1 cellular context compared by ENCODE assay signal in the genomic region with DNA sequence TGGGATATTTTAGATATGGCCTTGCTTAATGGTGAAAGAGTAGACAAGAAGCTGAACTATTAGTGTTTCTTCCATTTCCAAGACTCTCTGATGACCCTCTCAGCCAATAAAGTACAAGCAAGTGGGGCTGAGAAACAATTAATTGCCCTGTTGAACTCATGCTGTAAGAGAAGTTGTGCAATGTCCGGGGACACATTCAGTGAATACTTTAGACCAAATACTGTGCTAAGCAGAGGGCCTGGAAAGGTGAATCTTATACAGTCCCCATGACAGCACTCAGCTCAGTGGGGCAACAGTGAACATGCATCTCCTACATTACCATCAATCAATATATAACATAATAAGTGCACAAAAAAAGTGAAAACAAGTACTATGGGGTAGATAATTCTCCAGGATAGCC.
TF ChIP-seq lines count a peak whose summit lies in the region.

No MANE protein-coding gene starts in this region.

TF ChIP-seq in HepG2, 621 proteins besides CTCF, POLR2A, EP300 and RAD21 (continued from another document):
- TF ChIP-seq, protein P1, sequence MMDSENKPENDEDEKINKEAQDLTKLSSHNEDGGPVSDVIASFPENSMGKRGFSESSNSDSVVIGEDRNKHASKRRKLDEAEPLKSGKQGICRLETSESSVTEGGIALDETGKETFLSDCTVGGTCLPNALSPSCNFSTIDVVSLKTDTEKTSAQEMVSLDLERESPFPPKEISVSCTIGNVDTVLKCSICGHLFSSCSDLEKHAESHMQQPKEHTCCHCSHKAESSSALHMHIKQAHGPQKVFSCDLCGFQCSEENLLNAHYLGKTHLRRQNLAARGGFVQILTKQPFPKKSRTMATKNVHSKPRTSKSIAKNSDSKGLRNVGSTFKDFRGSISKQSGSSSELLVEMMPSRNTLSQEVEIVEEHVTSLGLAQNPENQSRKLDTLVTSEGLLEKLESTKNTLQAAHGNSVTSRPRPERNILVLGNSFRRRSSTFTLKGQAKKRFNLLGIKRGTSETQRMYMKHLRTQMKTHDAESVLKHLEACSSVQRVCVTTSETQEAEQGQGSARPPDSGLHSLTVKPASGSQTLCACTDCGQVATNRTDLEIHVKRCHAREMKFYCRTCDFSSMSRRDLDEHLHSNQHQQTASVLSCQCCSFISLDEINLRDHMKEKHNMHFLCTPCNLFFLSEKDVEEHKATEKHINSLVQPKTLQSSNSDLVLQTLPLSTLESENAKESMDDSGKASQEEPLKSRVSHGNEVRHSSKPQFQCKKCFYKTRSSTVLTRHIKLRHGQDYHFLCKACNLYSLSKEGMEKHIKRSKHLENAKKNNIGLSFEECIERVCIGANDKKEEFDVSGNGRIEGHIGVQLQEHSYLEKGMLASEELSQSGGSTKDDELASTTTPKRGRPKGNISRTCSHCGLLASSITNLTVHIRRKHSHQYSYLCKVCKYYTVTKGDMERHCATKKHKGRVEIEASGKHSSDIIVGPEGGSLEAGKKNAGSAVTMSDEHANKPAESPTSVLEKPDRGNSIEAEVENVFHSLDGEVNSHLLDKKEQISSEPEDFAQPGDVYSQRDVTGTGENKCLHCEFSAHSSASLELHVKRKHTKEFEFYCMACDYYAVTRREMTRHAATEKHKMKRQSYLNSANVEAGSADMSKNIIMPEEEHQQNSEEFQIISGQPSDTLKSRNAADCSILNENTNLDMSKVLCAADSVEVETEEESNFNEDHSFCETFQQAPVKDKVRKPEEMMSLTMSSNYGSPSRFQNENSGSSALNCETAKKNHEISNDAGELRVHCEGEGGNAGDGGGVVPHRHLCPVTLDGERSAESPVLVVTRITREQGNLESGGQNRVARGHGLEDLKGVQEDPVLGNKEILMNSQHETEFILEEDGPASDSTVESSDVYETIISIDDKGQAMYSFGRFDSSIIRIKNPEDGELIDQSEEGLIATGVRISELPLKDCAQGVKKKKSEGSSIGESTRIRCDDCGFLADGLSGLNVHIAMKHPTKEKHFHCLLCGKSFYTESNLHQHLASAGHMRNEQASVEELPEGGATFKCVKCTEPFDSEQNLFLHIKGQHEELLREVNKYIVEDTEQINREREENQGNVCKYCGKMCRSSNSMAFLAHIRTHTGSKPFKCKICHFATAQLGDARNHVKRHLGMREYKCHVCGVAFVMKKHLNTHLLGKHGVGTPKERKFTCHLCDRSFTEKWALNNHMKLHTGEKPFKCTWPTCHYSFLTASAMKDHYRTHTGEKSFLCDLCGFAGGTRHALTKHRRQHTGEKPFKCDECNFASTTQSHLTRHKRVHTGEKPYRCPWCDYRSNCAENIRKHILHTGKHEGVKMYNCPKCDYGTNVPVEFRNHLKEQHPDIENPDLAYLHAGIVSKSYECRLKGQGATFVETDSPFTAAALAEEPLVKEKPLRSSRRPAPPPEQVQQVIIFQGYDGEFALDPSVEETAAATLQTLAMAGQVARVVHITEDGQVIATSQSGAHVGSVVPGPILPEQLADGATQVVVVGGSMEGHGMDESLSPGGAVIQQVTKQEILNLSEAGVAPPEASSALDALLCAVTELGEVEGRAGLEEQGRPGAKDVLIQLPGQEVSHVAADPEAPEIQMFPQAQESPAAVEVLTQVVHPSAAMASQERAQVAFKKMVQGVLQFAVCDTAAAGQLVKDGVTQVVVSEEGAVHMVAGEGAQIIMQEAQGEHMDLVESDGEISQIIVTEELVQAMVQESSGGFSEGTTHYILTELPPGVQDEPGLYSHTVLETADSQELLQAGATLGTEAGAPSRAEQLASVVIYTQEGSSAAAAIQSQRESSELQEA (CRISPR knock-in tag; IDR thresholded peaks at IDR 0.05; ENCODE audit: not compliant biosample characterization) = no peak
- TF ChIP-seq, protein P2, sequence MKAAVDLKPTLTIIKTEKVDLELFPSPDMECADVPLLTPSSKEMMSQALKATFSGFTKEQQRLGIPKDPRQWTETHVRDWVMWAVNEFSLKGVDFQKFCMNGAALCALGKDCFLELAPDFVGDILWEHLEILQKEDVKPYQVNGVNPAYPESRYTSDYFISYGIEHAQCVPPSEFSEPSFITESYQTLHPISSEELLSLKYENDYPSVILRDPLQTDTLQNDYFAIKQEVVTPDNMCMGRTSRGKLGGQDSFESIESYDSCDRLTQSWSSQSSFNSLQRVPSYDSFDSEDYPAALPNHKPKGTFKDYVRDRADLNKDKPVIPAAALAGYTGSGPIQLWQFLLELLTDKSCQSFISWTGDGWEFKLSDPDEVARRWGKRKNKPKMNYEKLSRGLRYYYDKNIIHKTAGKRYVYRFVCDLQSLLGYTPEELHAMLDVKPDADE (CRISPR knock-in tag; IDR thresholded peaks at IDR 0.05) = no peak
- no peak for TF ChIP-seq GLI4 (CRISPR knock-in tag; IDR thresholded peaks at IDR 0.05; ENCODE audit: borderline replicate concordance)
